In genomic region chr5:136776022-136776927, GRCh38 we compare ENCODE assay signal across 2 cellular contexts.
A peak's percentile ranks its signal among the peaks of the same experiment; 100 is the strongest.
TF ChIP-seq lines count a peak whose summit lies in the region.

No MANE protein-coding gene starts in this region.

TF ChIP-seq in IMR-90, 13 proteins besides CTCF, POLR2A, EP300 and RAD21:
- TF ChIP-seq CEBPB (IDR thresholded peaks at IDR 0.05; ENCODE audit: low read depth, low read length) (no peak), RFX5 (IDR thresholded peaks at IDR 0.05; ENCODE audit: low read depth, low read length) (no peak), USF2 (IDR thresholded peaks at IDR 0.05; ENCODE audit: low read depth, low read length) (0 out of 2 replicates have a peak, but pooled peaks have one; percentile 13), BHLHE40 (IDR thresholded peaks at IDR 0.05; ENCODE audit: low read depth, low read length) (no peak)

TF ChIP-seq in H1, 55 proteins besides CTCF, POLR2A, EP300 and RAD21:
- TF ChIP-seq BACH1 (IDR thresholded peaks at IDR 0.05; ENCODE audit: low read length) (no peak), EGR1 (IDR thresholded peaks at IDR 0.05; ENCODE audit: borderline replicate concordance, low read depth, low read length) (no peak), CHD7 (IDR thresholded peaks at IDR 0.05; ENCODE audit: insufficient replicate concordance, low read length) (no peak), PHF8 (conservative IDR thresholded peaks at IDR 0.05; ENCODE audit: low read depth, low read length) (no peak), BCL11A (IDR thresholded peaks at IDR 0.05; ENCODE audit: low read depth in 2 of 2, low read length in 2 of 2) (no peak), SAP30 (IDR thresholded peaks at IDR 0.05; ENCODE audit: insufficient read depth, insufficient replicate concordance, low read length) (no peak), MAX (IDR thresholded peaks at IDR 0.05) (no peak), EZH2 (IDR thresholded peaks at IDR 0.05; ENCODE audit: low read depth, low read length, severe bottlenecking) (no peak), POLR2AphosphoS5 (IDR thresholded peaks at IDR 0.05; ENCODE audit: low read depth, low read length) (no peak), SUZ12 (IDR thresholded peaks at IDR 0.05; ENCODE audit: low read length) (no peak), TAF7 (optimal IDR thresholded peaks at IDR 0.05; ENCODE audit: borderline replicate concordance, low read depth, low read length) (no peak), CBX5 (IDR thresholded peaks at IDR 0.05; ENCODE audit: low read depth, low read length) (no peak), KDM4A (IDR thresholded peaks at IDR 0.05; ENCODE audit: low read depth, low read length, severe bottlenecking) (no peak), SRF (IDR thresholded peaks at IDR 0.05; ENCODE audit: low read depth, low read length) (no peak), TBP (IDR thresholded peaks at IDR 0.05; ENCODE audit: low read depth, low read length) (no peak), RNF2 (IDR thresholded peaks at IDR 0.05; ENCODE audit: borderline replicate concordance, low read depth, low read length, missing control alignments, poor library complexity, severe bottlenecking) (no peak)
